ENCODE assay signal across 18 cellular contexts in genomic region chr4:80452768-80453167, GRCh38.
"Had no signal": no experiment of that assay in that cellular context is flagged by ENCODE, and none has a peak within 500 bp of the region (broad histone marks: within the 10 kb centered on the region; RNA-seq: fewer than 3 reads in every experiment).

No MANE protein-coding gene starts in this region.

- H3K4me3 ChIP-seq: coronary artery, gastroesophageal sphincter, pancreas, psoas muscle, right atrium auricular region, upper lobe of right lung had no signal

- ATAC-seq: activated CD4-positive, alpha-beta T cell treated with anti-CD3 and anti-CD28 coated beads for 36 hours; gastroesophageal sphincter; left colon; psoas muscle; stimulated activated naive CD8-positive, alpha-beta T cell treated with anti-CD3 and anti-CD28 coated beads, Interleukin-15, Interleukin-2, amounts not matched to agents 100 U/mL and 50 U/mL, for 24 hours; upper lobe of right lung had no signal

- DNase-seq: activated CD4-positive, alpha-beta T cell treated with anti-CD3 and anti-CD28 coated beads for 36 hours; activated CD4-positive, alpha-beta T cell treated with anti-CD3 and anti-CD28 coated beads, Interleukin-2, amount 50 U/mL, for 48 hours; activated CD8-positive, alpha-beta memory T cell treated with anti-CD3 and anti-CD28 coated beads, Interleukin-2, amount 50 U/mL, for 48 hours; activated naive CD4-positive, alpha-beta T cell treated with Interleukin-2 at 50 U/mL for 16 hours; activated naive CD8-positive, alpha-beta T cell treated with anti-CD3 and anti-CD28 coated beads for 36 hours; activated T-cell treated with anti-CD3 and anti-CD28 coated beads, Interleukin-2, amount 50 U/mL, for 48 hours; cerebellar nuclear complex; head of caudate nucleus; left colon; pancreas; psoas muscle; stimulated activated CD4-positive, alpha-beta T cell treated with anti-CD3 and anti-CD28 coated beads, Interleukin-4, amount 100 ng/mL, for 4 hours; stimulated activated naive CD8-positive, alpha-beta T cell treated with anti-CD3 and anti-CD28 coated beads, Interleukin-15, Interleukin-2, amounts not matched to agents 100 U/mL and 50 U/mL, for 24 hours; T-helper 1 cell; upper lobe of right lung had no signal
